12 cellular contexts compared by ENCODE assay signal in the genomic region with DNA sequence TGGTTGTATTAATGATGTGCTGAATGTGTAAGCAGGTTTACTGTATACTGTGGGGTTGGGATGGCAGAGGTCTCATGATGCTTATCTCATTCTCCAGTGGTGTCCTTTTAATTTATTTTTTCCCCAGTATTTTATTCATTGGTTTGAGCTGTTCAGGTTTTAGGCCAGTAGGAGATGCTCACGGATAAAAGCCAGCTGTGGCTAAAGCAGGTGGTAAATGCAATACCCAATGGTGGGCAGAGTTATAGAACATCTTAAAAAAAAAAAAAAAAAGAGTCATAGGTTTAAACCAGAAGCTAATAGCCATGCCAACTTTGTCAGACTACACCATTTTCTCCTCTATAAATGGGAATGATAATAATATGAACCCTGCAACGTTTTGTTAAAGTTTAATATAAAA. TPM values are rescaled to one million over a fixed set of nuclear protein-coding genes. Genes with fewer than 3 reads are reported as not detected.
A peak's percentile ranks its signal among the peaks of the same experiment; 100 is the strongest.
DNase-seq lines count a peak whose midpoint lies in the region; ATAC-seq and TF ChIP-seq lines count a peak whose summit lies in the region.
"Had no signal": no experiment of that assay in that cellular context is flagged by ENCODE, and none has a peak within 500 bp of the region (broad histone marks: within the 10 kb centered on the region; RNA-seq: fewer than 3 reads in every experiment).

No MANE protein-coding gene starts in this region.

- TF ChIP-seq CTCF in HCT116 (IDR thresholded peaks at IDR 0.05 in 2 of 3, conservative IDR thresholded peaks at IDR 0.05 in 1 of 3; ENCODE audit: borderline replicate concordance in 1 of 3, insufficient read depth in 1 of 3, low read depth in 2 of 3, low read length in 2 of 3) (peak; percentile 39 to 53 (median 41); a peak in 4 of 6 replicates), RWPE2 (IDR thresholded peaks at IDR 0.05; ENCODE audit: poor library complexity, severe bottlenecking) (peak; percentile 45), foreskin keratinocyte (conservative IDR thresholded peaks at IDR 0.05) (peak; percentile 61)

- H3K4me2 ChIP-seq in HCT116 (ENCODE audit: low read length): no peak overlapping the region

- H3K27me3 ChIP-seq in HCT116 (ENCODE audit: insufficient read depth, low read length) (no peaks in the 10 kb centered on the region), RWPE2 (ENCODE audit: insufficient read depth, poor library complexity, severe bottlenecking) (no peaks in the 10 kb centered on the region), foreskin keratinocyte (no peaks in the 10 kb centered on the region)
- H3K27me3 ChIP-seq: upper lobe of left lung had no signal

- no TSS peak for BruUV-seq in HCT116 (replicated peaks; lab: Mats Ljungman, UMichigan)

- H3K79me2 ChIP-seq in HCT116 (ENCODE audit: insufficient read depth, low read length): no peaks in the 10 kb centered on the region

- no peaks in the 10 kb centered on the region for H3K36me3 ChIP-seq in HCT116 (ENCODE audit: control insufficient read depth in 1 of 2, insufficient read depth in 2 of 2, low read length in 2 of 2)
- no peaks in the 10 kb centered on the region for H3K36me3 ChIP-seq in RWPE2 (ENCODE audit: low read depth)
- H3K36me3 ChIP-seq: upper lobe of left lung had no signal

- intact Hi-C loops in HCT116 (cut with micrococcal nuclease): no loop called here

- POLR2A ChIA-PET in HCT116 (lab: Charles Lee): no interaction called here

- H3K4me3 ChIP-seq in HCT116 (replicated peaks in 1 of 2; ENCODE audit: low read depth in 1 of 2, low read length in 2 of 2): no peak overlapping the region
- H3K4me3 ChIP-seq in RWPE2 (ENCODE audit: severe bottlenecking): no peak overlapping the region
- H3K4me3 ChIP-seq: mucosa of descending colon, upper lobe of left lung had no signal

- H3K27ac ChIP-seq in HCT116 (ENCODE audit: low read depth, low read length) (no peak overlapping the region), RWPE2 (ENCODE audit: poor library complexity, severe bottlenecking) (no peak overlapping the region), foreskin keratinocyte (no peak overlapping the region)
- H3K27ac ChIP-seq: upper lobe of left lung had no signal

- DNase-seq in ELF-1 (ENCODE audit: low read depth, low spot score) (peak; percentile 9), HCT116 (ENCODE audit: low read depth, low spot score) (no peak), RWPE2 (ENCODE audit: low spot score) (no peak), foreskin keratinocyte (no peak), hippocampal formation (lab: John Stamatoyannopoulos, UW) (no peak), dedifferentiated amniotic fluid mesenchymal stem cell (ENCODE audit: extremely low spot score) (no peak)
- DNase-seq in stimulated activated CD4-positive, alpha-beta T cell treated with anti-CD3 and anti-CD28 coated beads, Interleukin-4, amount 100 ng/mL, for 1 hour: no peak
- DNase-seq in activated CD8-positive, alpha-beta memory T cell treated with anti-CD3 and anti-CD28 coated beads, Interleukin-2, amount 50 U/mL, for 4 hours: no peak
- DNase-seq: DMS79; mucosa of descending colon; stimulated activated CD4-positive, alpha-beta T cell treated with anti-CD3 and anti-CD28 coated beads, Interleukin-4, amount 100 ng/mL, for 24 hours; upper lobe of left lung had no signal

- H3K4me1 ChIP-seq in HCT116 (ENCODE audit: control insufficient read depth in 1 of 2, insufficient read depth in 2 of 2, low read length in 2 of 2) (peaks cover 17 to 34% of the 10 kb centered on the region in 2 experiments), RWPE2 (ENCODE audit: insufficient read depth, poor library complexity, severe bottlenecking) (peaks cover 2% of the 10 kb centered on the region), foreskin keratinocyte (peaks cover 9% of the 10 kb centered on the region)

- CTCF ChIA-PET in HCT116 (lab: Charles Lee): interaction anchor here (0.6 to 1.5 kb wide), 8 partner anchors 84 to 340 kb away, joined by 3 to 8 read pairs (median 3); no protein-coding TSS in a partner anchor

- RAD21 ChIA-PET in HCT116 (lab: Charles Lee; ENCODE audit: low non-redundant PET in 1 of 2, low total read pairs in 2 of 2, uncharacterized antibody in 2 of 2, unreplicated experiment in 2 of 2): no interaction called here

- H2AFZ ChIP-seq in HCT116 (ENCODE audit: low read depth, low read length, poor library complexity, severe bottlenecking): peak overlapping the region; percentile 55

- ATAC-seq in HCT116 (peak; percentile 76), RWPE2 (ENCODE audit: low read depth) (0 out of 3 replicates have a peak, but pooled peaks have one; percentile 31), foreskin keratinocyte (peak; percentile 55)
- ATAC-seq: mucosa of descending colon had no signal

- no peaks in the 10 kb centered on the region for H4K20me1 ChIP-seq in HCT116 (ENCODE audit: insufficient read depth)

- TF ChIP-seq POLR2A in HCT116 (IDR thresholded peaks at IDR 0.05; ENCODE audit: borderline replicate concordance, extremely low read depth, insufficient read depth, insufficient read length): no peak

- H3K9me2 ChIP-seq in HCT116 (ENCODE audit: insufficient read depth): no peaks in the 10 kb centered on the region

- no peak overlapping the region for H3K9ac ChIP-seq in HCT116 (ENCODE audit: low read length)

- H3K9me3 ChIP-seq in HCT116 (ENCODE audit: control insufficient read depth in 1 of 2, insufficient read depth in 1 of 2, low read depth in 1 of 2, low read length in 2 of 2) (no peaks in the 10 kb centered on the region), RWPE2 (ENCODE audit: severe bottlenecking) (no peaks in the 10 kb centered on the region)
- H3K9me3 ChIP-seq: mucosa of descending colon, upper lobe of left lung had no signal

- TF ChIP-seq RAD21 in HCT116 (IDR thresholded peaks at IDR 0.05; ENCODE audit: low read depth): peak; percentile 65

TF ChIP-seq in HCT116, 20 proteins besides CTCF, POLR2A, EP300 and RAD21 (continues in another document):
- TF ChIP-seq EZH2phosphoT487 (IDR thresholded peaks at IDR 0.05; ENCODE audit: borderline replicate concordance) (no peak), YY1 (IDR thresholded peaks at IDR 0.05; ENCODE audit: extremely low read depth, insufficient replicate concordance, low read depth, low read length) (no peak), SRF (IDR thresholded peaks at IDR 0.05; ENCODE audit: low read depth) (no peak), EGR1 (IDR thresholded peaks at IDR 0.05; ENCODE audit: low read depth) (no peak), CEBPB (IDR thresholded peaks at IDR 0.05; ENCODE audit: low read depth) (no peak), ZNF274 (IDR thresholded peaks at IDR 0.05; ENCODE audit: low read depth, low read length) (no peak), POLR2AphosphoS5 (IDR thresholded peaks at IDR 0.05; ENCODE audit: low read depth, low read length) (no peak), ZFX (IDR thresholded peaks at IDR 0.05) (no peak), ELF1 (IDR thresholded peaks at IDR 0.05; ENCODE audit: borderline replicate concordance, low read depth) (no peak), CBX3 (IDR thresholded peaks at IDR 0.05; ENCODE audit: low read depth) (no peak), EZH2 (IDR thresholded peaks at IDR 0.05) (no peak), FOSL1 (IDR thresholded peaks at IDR 0.05; ENCODE audit: low read depth) (no peak), TCF7L2 (IDR thresholded peaks at IDR 0.05; ENCODE audit: borderline replicate concordance, extremely low read depth, insufficient read depth, insufficient read length) (no peak), SIN3A (IDR thresholded peaks at IDR 0.05; ENCODE audit: low read depth) (no peak)
- TF ChIP-seq, protein P1, sequence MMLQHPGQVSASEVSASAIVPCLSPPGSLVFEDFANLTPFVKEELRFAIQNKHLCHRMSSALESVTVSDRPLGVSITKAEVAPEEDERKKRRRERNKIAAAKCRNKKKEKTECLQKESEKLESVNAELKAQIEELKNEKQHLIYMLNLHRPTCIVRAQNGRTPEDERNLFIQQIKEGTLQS (IDR thresholded peaks at IDR 0.05): no peak
- TF ChIP-seq, protein P2, sequence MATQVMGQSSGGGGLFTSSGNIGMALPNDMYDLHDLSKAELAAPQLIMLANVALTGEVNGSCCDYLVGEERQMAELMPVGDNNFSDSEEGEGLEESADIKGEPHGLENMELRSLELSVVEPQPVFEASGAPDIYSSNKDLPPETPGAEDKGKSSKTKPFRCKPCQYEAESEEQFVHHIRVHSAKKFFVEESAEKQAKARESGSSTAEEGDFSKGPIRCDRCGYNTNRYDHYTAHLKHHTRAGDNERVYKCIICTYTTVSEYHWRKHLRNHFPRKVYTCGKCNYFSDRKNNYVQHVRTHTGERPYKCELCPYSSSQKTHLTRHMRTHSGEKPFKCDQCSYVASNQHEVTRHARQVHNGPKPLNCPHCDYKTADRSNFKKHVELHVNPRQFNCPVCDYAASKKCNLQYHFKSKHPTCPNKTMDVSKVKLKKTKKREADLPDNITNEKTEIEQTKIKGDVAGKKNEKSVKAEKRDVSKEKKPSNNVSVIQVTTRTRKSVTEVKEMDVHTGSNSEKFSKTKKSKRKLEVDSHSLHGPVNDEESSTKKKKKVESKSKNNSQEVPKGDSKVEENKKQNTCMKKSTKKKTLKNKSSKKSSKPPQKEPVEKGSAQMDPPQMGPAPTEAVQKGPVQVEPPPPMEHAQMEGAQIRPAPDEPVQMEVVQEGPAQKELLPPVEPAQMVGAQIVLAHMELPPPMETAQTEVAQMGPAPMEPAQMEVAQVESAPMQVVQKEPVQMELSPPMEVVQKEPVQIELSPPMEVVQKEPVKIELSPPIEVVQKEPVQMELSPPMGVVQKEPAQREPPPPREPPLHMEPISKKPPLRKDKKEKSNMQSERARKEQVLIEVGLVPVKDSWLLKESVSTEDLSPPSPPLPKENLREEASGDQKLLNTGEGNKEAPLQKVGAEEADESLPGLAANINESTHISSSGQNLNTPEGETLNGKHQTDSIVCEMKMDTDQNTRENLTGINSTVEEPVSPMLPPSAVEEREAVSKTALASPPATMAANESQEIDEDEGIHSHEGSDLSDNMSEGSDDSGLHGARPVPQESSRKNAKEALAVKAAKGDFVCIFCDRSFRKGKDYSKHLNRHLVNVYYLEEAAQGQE (IDR thresholded peaks at IDR 0.05; ENCODE audit: low read depth): no peak
- TF ChIP-seq, protein P3, sequence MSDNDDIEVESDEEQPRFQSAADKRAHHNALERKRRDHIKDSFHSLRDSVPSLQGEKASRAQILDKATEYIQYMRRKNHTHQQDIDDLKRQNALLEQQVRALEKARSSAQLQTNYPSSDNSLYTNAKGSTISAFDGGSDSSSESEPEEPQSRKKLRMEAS (IDR thresholded peaks at IDR 0.05): no peak

RNA-seq across cellular contexts. Expression of a gene that starts 57.8 kb away (rescaled TPM):
- total RNA-seq in HCT116 (2021; ENCODE audit: unreplicated experiment) (not detected), foreskin keratinocyte (not detected in 2 replicates)
- 0.03 TPM in 1 of 2 replicates, not detected in the other for polyA plus RNA-seq in HCT116 (2012)
- not detected in 2 replicates for polyA plus RNA-seq in foreskin keratinocyte
- total RNA-seq: upper lobe of left lung had no signal
